Comparison of ENCODE assay signal across 8 cellular contexts in genomic region chr2:208025814-208026184, GRCh38. TPM values are rescaled to one million over a fixed set of nuclear protein-coding genes. Genes with fewer than 3 reads are reported as not detected.
DNase-seq lines count a peak whose midpoint lies in the region; ATAC-seq and TF ChIP-seq lines count a peak whose summit lies in the region.

No MANE protein-coding gene starts in this region.

- no peak for TF ChIP-seq POLR2A in NB4 (IDR thresholded peaks at IDR 0.05; ENCODE audit: extremely low read depth, insufficient read length)

- H3K4me3 ChIP-seq in BJ (ENCODE audit: low read depth, low read length): peak overlapping the region; percentile 85
- peak overlapping the region; percentile 99 for H3K4me3 ChIP-seq in NB4 (ENCODE audit: low read depth, low read length)
- H3K4me3 ChIP-seq in heart right ventricle: peak overlapping the region; percentile 71 to 98 (median 84)
- H3K4me3 ChIP-seq in skin epidermis: peak overlapping the region; percentile 58 to 82 (median 80)

- ATAC-seq in GM21390 (IDR thresholded peaks at IDR 0.05; ENCODE audit: unreplicated experiment) (peak; percentile 21), heart right ventricle (peak in 4 of 8 donors; percentile 5 to 34 (median 22))

- H3K4me3 Mint-ChIP-seq in activated naive CD4-positive, alpha-beta T cell treated with anti-CD3 and anti-CD28 coated beads for 36 hours: peak overlapping the region; percentile 93

- POLR2A ChIA-PET in BJ (lab: Charles Lee): interaction anchor here (0.6 kb wide), 1 partner anchor 343 kb away, joined by 4 read pairs; no protein-coding TSS in a partner anchor

- no peak for DNase-seq in BJ (ENCODE audit: low read depth)
- peak; percentile 56 for DNase-seq in NB4 (ENCODE audit: low read depth)
- DNase-seq in activated naive CD4-positive, alpha-beta T cell treated with anti-CD3 and anti-CD28 coated beads for 36 hours: peak; percentile 56
- no peak for DNase-seq in heart right ventricle
- no peak for DNase-seq in GOT3 (lab: John Stamatoyannopoulos, UW)
- DNase-seq in SW 1271 (lab: John Stamatoyannopoulos, UW): no peak

- H3K27ac ChIP-seq in heart right ventricle (peak overlapping the region; percentile 62 to 94 (median 79)), skin epidermis (peak overlapping the region; percentile 58 to 96 (median 88))

- no peaks in the 10 kb centered on the region for H3K9me3 ChIP-seq in heart right ventricle

- peaks cover 2% of the 10 kb centered on the region for H3K9me3 Mint-ChIP-seq in activated naive CD4-positive, alpha-beta T cell treated with anti-CD3 and anti-CD28 coated beads for 36 hours

- CTCF ChIA-PET in BJ (lab: Yijun Ruan, JAX): interaction anchor here (7.2 kb wide), 1 partner anchor 15 kb away, joined by 31 read pairs; no protein-coding TSS in a partner anchor
- CTCF ChIA-PET in activated naive CD4-positive, alpha-beta T cell treated with anti-CD3 and anti-CD28 coated beads for 36 hours (lab: Charles Lee): interaction anchor here (1.3 to 2.1 kb wide), 3 partner anchors 13 to 256 kb away, joined by 4 to 12 read pairs (median 6); partner anchors contain the start of gene FZD5

- no peak for TF ChIP-seq CTCF in BJ (IDR thresholded peaks at IDR 0.05; ENCODE audit: insufficient read depth, low read depth, low read length)
- TF ChIP-seq CTCF in NB4 (IDR thresholded peaks at IDR 0.05; ENCODE audit: low read depth, low read length): no peak
- no peak for TF ChIP-seq CTCF in heart right ventricle (IDR thresholded peaks at IDR 0.05)

- intact Hi-C loops in activated naive CD4-positive, alpha-beta T cell treated with anti-CD3 and anti-CD28 coated beads for 36 hours (cut with micrococcal nuclease): loop anchor here (1.0 to 10.0 kb wide), 6 partner anchors 229 to 861 kb away; partner anchors contain the start of genes CCNYL1, CREB1, FZD5 and IDH1
- intact Hi-C loops in heart right ventricle (cut with DNase I): loop anchor here in 1 of 10 donors (5.0 kb wide), 1 partner anchor 258 kb away; the partner anchor contains the start of gene FZD5

- H3K4me1 Mint-ChIP-seq in activated naive CD4-positive, alpha-beta T cell treated with anti-CD3 and anti-CD28 coated beads for 36 hours (ENCODE audit: low read depth): peaks cover 14% of the 10 kb centered on the region

- H3K27me3 ChIP-seq in BJ (ENCODE audit: control insufficient read depth, insufficient read depth, low read length) (no peaks in the 10 kb centered on the region), heart right ventricle (no peaks in the 10 kb centered on the region)

- H3K36me3 Mint-ChIP-seq in activated naive CD4-positive, alpha-beta T cell treated with anti-CD3 and anti-CD28 coated beads for 36 hours (ENCODE audit: low read depth): no peaks in the 10 kb centered on the region

- H3K4me1 ChIP-seq in heart right ventricle: peaks cover 0 to 30% (median 23%) of the 10 kb centered on the region in 9 donors

- no peaks in the 10 kb centered on the region for H3K27me3 Mint-ChIP-seq in activated naive CD4-positive, alpha-beta T cell treated with anti-CD3 and anti-CD28 coated beads for 36 hours (ENCODE audit: low read depth)

- 68% methylated on average over 10 of the region's 10 CpGs for WGBS in heart right ventricle, 2 donors

- H3K36me3 ChIP-seq in BJ (ENCODE audit: control insufficient read depth, insufficient read depth, low read length): no peaks in the 10 kb centered on the region
- no peaks in the 10 kb centered on the region for H3K36me3 ChIP-seq in heart right ventricle

- H3K27ac Mint-ChIP-seq in activated naive CD4-positive, alpha-beta T cell treated with anti-CD3 and anti-CD28 coated beads for 36 hours: peak overlapping the region; percentile 88

RNA-seq across cellular contexts. Expression of gene PLEKHM3, which starts 0.5 kb away (rescaled TPM):
- polyA plus RNA-seq in BJ (2011; rRNA removed) (5.0 and 5.8 TPM in 2 replicates), heart right ventricle (1 to 10 TPM; 2.5 to 8.5 TPM)
- polyA minus RNA-seq in BJ (2011; rRNA and poly(A)+ RNA removed): 14.6 and 17.4 TPM in 2 replicates
- total RNA-seq in activated naive CD4-positive, alpha-beta T cell treated with anti-CD3 and anti-CD28 coated beads for 36 hours: 1 to 10 TPM; 6.5 to 7.0 TPM
- total RNA-seq in heart right ventricle: 10 to 100 TPM in 9 of 10 donors, 1 to 10 TPM in 1; 9.9 to 16.2 (median 15.2) TPM

Comparison
In these comparisons a context has a peak if more than half of its experiments do, and no peak if none do; other contexts are left out.
1. DNase-seq: peak in NB4 (single experiment) and activated naive CD4-positive, alpha-beta T cell treated with anti-CD3 and anti-CD28 coated beads for 36 hours (single experiment); none in BJ (single experiment), heart right ventricle (0 of 2), GOT3 (single experiment) and SW 1271 (0 of 2).
2. Peak in every context shown above with its lines, with median percentiles within 50 percentile points of each other: H3K4me3 ChIP-seq.